7 cellular contexts compared by ENCODE assay signal in genomic region chr2:62505649-62506420, GRCh38. TPM values are rescaled to one million over a fixed set of nuclear protein-coding genes. Genes with fewer than 3 reads are reported as not detected.
DNase-seq lines count a peak whose midpoint lies in the region; ATAC-seq, FAIRE-seq and TF ChIP-seq lines count a peak whose summit lies in the region.

A gene with protein sequence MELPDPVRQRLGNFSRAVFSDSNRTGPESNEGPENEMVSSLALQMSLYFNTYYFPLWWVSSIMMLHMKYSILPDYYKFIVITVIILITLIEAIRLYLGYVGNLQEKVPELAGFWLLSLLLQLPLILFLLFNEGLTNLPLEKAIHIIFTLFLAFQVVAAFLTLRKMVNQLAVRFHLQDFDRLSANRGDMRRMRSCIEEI (minus strand): TSS chr2:62506195. CDS start chr2:62506129, 66 bp downstream.

- H3T11ph ChIP-seq in H9 (ENCODE audit: low read length) = no peak within 1 kb of the TSS

- no peak within 1 kb of the TSS for H2BK5ac ChIP-seq in H9 (ENCODE audit: insufficient read length, low read length)

- H3K14ac ChIP-seq in H9 (ENCODE audit: insufficient read depth, low read length) = peak within 1 kb of the TSS; percentile 86; the same call in 1 of the 2 replicates

- H3K27me3 Mint-ChIP-seq in H9 (ENCODE audit: low read depth) = no peaks in the 10 kb centered on the region

- H2AK5ac ChIP-seq in H9 (ENCODE audit: insufficient read length, low read length) = no peak within 1 kb of the TSS

- H3K4me3 Mint-ChIP-seq in H9 = peak within 1 kb of the TSS; percentile 75 to 83

- BruUV-seq in GM12878 (replicated peaks; lab: Mats Ljungman, UMichigan) = no TSS peak

- no peak within 1 kb of the TSS for H2BK20ac ChIP-seq in H9 (ENCODE audit: low read depth, low read length, poor library complexity, severe bottlenecking)

- H3K9me3 ChIP-seq in H9 (ENCODE audit: control insufficient read depth, low read depth, low read length) (no peaks in the 10 kb centered on the region), GM12878 (replicated peaks; ENCODE audit: control insufficient read depth, insufficient read depth, low read length) (no peaks in the 10 kb centered on the region), hepatocyte (ENCODE audit: low read depth) (no peaks in the 10 kb centered on the region), prostate gland (no peaks in the 10 kb centered on the region)

- no peak within 1 kb of the TSS for H4K5ac ChIP-seq in H9 (ENCODE audit: insufficient read length, low read depth, low read length)

- TF ChIP-seq CTCF in GM12864 (IDR thresholded peaks at IDR 0.05; ENCODE audit: low read depth, low read length, missing control alignments) (no peak), H9 (conservative IDR thresholded peaks at IDR 0.05) (no peak), LNCaP clone FGC (IDR thresholded peaks at IDR 0.05; ENCODE audit: control insufficient read depth, extremely low read depth, insufficient read depth) (no peak), GM12878 (IDR thresholded peaks at IDR 0.05 in 2 of 3, conservative IDR thresholded peaks at IDR 0.05 in 1 of 3; ENCODE audit: control insufficient read depth in 2 of 3, extremely low read depth in 1 of 3, insufficient read depth in 1 of 3, low read depth in 3 of 3, low read length in 3 of 3) (no peak), hepatocyte (IDR thresholded peaks at IDR 0.05; ENCODE audit: poor library complexity) (no peak), prostate gland (IDR thresholded peaks at IDR 0.05) (no peak)

- POLR2A ChIA-PET in GM12878 (lab: Charles Lee) = interaction anchor here (1.2 kb wide), 1 partner anchor 14 kb away, joined by 4 read pairs; no protein-coding TSS in a partner anchor

- no peak within 1 kb of the TSS for H2BK12ac ChIP-seq in H9 (ENCODE audit: insufficient read length, low read depth, low read length)

- no peaks in the 10 kb centered on the region for H3K79me1 ChIP-seq in H9 (ENCODE audit: insufficient read depth, low read depth, low read length, poor library complexity, severe bottlenecking)

- H2BK15ac ChIP-seq in H9 (ENCODE audit: low read depth, low read length) = no peak within 1 kb of the TSS

- no peaks in the 10 kb centered on the region for H3K36me3 ChIP-seq in GM12878 (ENCODE audit: control insufficient read depth in 2 of 2, insufficient read depth in 2 of 2, low read length in 1 of 2)
- H3K36me3 ChIP-seq in hepatocyte (replicated peaks; ENCODE audit: insufficient read depth, low read depth) = no peaks in the 10 kb centered on the region
- H3K36me3 ChIP-seq in prostate gland = no peaks in the 10 kb centered on the region

- 0 out of 2 replicates have a peak, but pooled peaks cover 2% of the 10 kb centered on the region for H3K4me1 ChIP-seq in H9 (ENCODE audit: insufficient read depth, low read length)
- no peaks in the 10 kb centered on the region; the same call in 1 of the 2 replicates for H3K4me1 ChIP-seq in GM12878 (ENCODE audit: control insufficient read depth, insufficient read depth, low read length)
- H3K4me1 ChIP-seq in hepatocyte (ENCODE audit: insufficient read depth) = peaks cover 18% of the 10 kb centered on the region
- H3K4me1 ChIP-seq in prostate gland (replicated peaks) = no peaks in the 10 kb centered on the region

- no peak within 1 kb of the TSS for H3K23ac ChIP-seq in H9 (ENCODE audit: insufficient read length, low read depth, low read length)

- no peak within 1 kb of the TSS for H4K8ac ChIP-seq in H9 (replicated peaks; ENCODE audit: insufficient read length, low read depth, low read length)

- DNase-seq in GM12864 (ENCODE audit: low read depth) (peak; percentile 37), H9 (peak; percentile 89), LNCaP clone FGC (ENCODE audit: low read depth) (no peak), RPMI8226 (peak; percentile 56), GM12878 (ENCODE audit: low read depth, low spot score) (peak; percentile 35), hepatocyte (ENCODE audit: low spot score) (peak; percentile 93), prostate gland (ENCODE audit: low spot score) (peak; percentile 89)

- no peak for TF ChIP-seq EP300 in GM12878 (IDR thresholded peaks at IDR 0.05; ENCODE audit: borderline replicate concordance in 1 of 2, control insufficient read depth in 1 of 2, low read depth in 2 of 2, low read length in 2 of 2)

- H3K4me3 ChIP-seq in GM12864 (ENCODE audit: low read depth, low read length) = peak within 1 kb of the TSS; percentile 82
- peak within 1 kb of the TSS; percentile 55 for H3K4me3 ChIP-seq in LNCaP clone FGC (ENCODE audit: low read depth, low read length)
- H3K4me3 ChIP-seq in GM12878 = peak within 1 kb of the TSS; percentile 88
- peak within 1 kb of the TSS; percentile 91 for H3K4me3 ChIP-seq in hepatocyte
- peak within 1 kb of the TSS; percentile 54 to 68 for H3K4me3 ChIP-seq in prostate gland

- H3K18ac ChIP-seq in H9 (ENCODE audit: insufficient read length, low read depth, low read length) = peak within 1 kb of the TSS; percentile 85

- no peak within 1 kb of the TSS for H4K91ac ChIP-seq in H9 (ENCODE audit: insufficient read length, low read depth, low read length)

- in situ Hi-C loops in GM12878 (cut with MboI) = no loop called here

- peaks cover 0 to 3% (median 0%) of the 10 kb centered on the region in 3 experiments; a peak in 1 of 7 replicates for H3K36me3 Mint-ChIP-seq in H9 (ENCODE audit: insufficient read depth in 1 of 3, low read depth in 3 of 3)

- CTCF ChIA-PET in GM12878 (lab: Yijun Ruan, JAX) = interaction anchor here (0.6 to 1.1 kb wide), 2 partner anchors 199 to 232 kb away, joined by 3 to 5 read pairs; partner anchors contain the start of gene EHBP1

- H3K4me2 ChIP-seq in H9 (ENCODE audit: insufficient read depth, insufficient read length, low read length) (peak within 1 kb of the TSS; percentile 82), GM12878 (ENCODE audit: control insufficient read depth, insufficient read depth) (peak within 1 kb of the TSS; percentile 79), hepatocyte (peak within 1 kb of the TSS; percentile 82)

- no peaks in the 10 kb centered on the region; a peak in 1 of 5 replicates for H3K9me3 Mint-ChIP-seq in H9

- no peak within 1 kb of the TSS for H3K4ac ChIP-seq in H9 (ENCODE audit: low read depth, low read length)

- H3K23me2 ChIP-seq in H9 (ENCODE audit: insufficient read length, low read depth, low read length, poor library complexity, severe bottlenecking) = no peaks in the 10 kb centered on the region

- H3K27me3 ChIP-seq in H9 (ENCODE audit: insufficient read depth, low read length) = no peaks in the 10 kb centered on the region
- H3K27me3 ChIP-seq in GM12878 (replicated peaks in 1 of 2; ENCODE audit: control insufficient read depth in 2 of 2, insufficient read depth in 2 of 2, low read length in 1 of 2) = no peaks in the 10 kb centered on the region
- H3K27me3 ChIP-seq in hepatocyte = no peaks in the 10 kb centered on the region
- H3K27me3 ChIP-seq in prostate gland (replicated peaks; ENCODE audit: insufficient read depth) = no peaks in the 10 kb centered on the region

- no peaks in the 10 kb centered on the region for H3K9me2 ChIP-seq in hepatocyte (replicated peaks; ENCODE audit: insufficient read depth)

- no peak within 1 kb of the TSS for H3K56ac ChIP-seq in H9 (ENCODE audit: insufficient read length, low read depth, low read length)

- TF ChIP-seq POLR2A in GM12878 (IDR thresholded peaks at IDR 0.05; ENCODE audit: low read depth, low read length) (peak; percentile 47), prostate gland (IDR thresholded peaks at IDR 0.05) (peak; percentile 43)

- 0 out of 2 replicates have a peak, but pooled peaks have one; percentile 4 for TF ChIP-seq RAD21 in GM12878 (IDR thresholded peaks at IDR 0.05; ENCODE audit: insufficient read depth, low read depth, low read length)

- H3K27ac ChIP-seq in H9 (ENCODE audit: insufficient read length, low read depth, low read length) = peak within 1 kb of the TSS; percentile 7
- H3K27ac ChIP-seq in GM12878 (ENCODE audit: control insufficient read depth, insufficient read depth) = peak within 1 kb of the TSS; percentile 27; the same call in 1 of the 2 replicates
- H3K27ac ChIP-seq in hepatocyte = peak within 1 kb of the TSS; percentile 94
- H3K27ac ChIP-seq in prostate gland = peak within 1 kb of the TSS; percentile 91 to 92

- no peaks in the 10 kb centered on the region for H4K20me1 ChIP-seq in H9 (ENCODE audit: control insufficient read depth, insufficient read depth, insufficient read length)
- H4K20me1 ChIP-seq in GM12878 (ENCODE audit: control insufficient read depth, insufficient read depth) = no peaks in the 10 kb centered on the region
- no peaks in the 10 kb centered on the region for H4K20me1 ChIP-seq in hepatocyte (ENCODE audit: insufficient read depth, poor library complexity, severe bottlenecking)

- no peak within 1 kb of the TSS for H2BK120ac ChIP-seq in H9 (ENCODE audit: low read depth, low read length, poor library complexity, severe bottlenecking)

- H3K4me1 Mint-ChIP-seq in H9 = peaks cover 9 to 14% of the 10 kb centered on the region in 2 experiments

- SMC1A ChIA-PET in GM12878 (lab: Charles Lee; ENCODE audit: uncharacterized antibody, unreplicated experiment) = interaction anchor here (0.7 to 1.8 kb wide), 5 partner anchors 15 to 270 kb away, joined by 3 to 6 read pairs (median 5); no protein-coding TSS in a partner anchor

- peak within 1 kb of the TSS; percentile 87 to 95 (median 88) for H3K27ac Mint-ChIP-seq in H9

- FAIRE-seq in GM12878 (lab: Jason Lieb, UNC) = peak; percentile 38

- ATAC-seq in GM12878 = peak; percentile 94

- peak within 1 kb of the TSS; percentile 98 for H2AFZ ChIP-seq in H9 (ENCODE audit: low read length)
- peak within 1 kb of the TSS; percentile 100 for H2AFZ ChIP-seq in GM12878 (ENCODE audit: control insufficient read depth, low read depth, low read length)
- H2AFZ ChIP-seq in hepatocyte = peak within 1 kb of the TSS; percentile 98

- H3K79me2 ChIP-seq in H9 (ENCODE audit: insufficient read depth, low read length) (no peaks in the 10 kb centered on the region), GM12878 (ENCODE audit: control insufficient read depth, insufficient read depth, low read length) (no peaks in the 10 kb centered on the region), hepatocyte (no peaks in the 10 kb centered on the region)

- RAD21 ChIA-PET in GM12878 (lab: Charles Lee; ENCODE audit: unreplicated experiment) = interaction anchor here (1.7 kb wide), 2 partner anchors 49 to 270 kb away, joined by 7 read pairs; no protein-coding TSS in a partner anchor

- intact Hi-C loops in GM12878 (cut with micrococcal nuclease; ENCODE audit: unreplicated experiment) (loop anchor here (5.0 kb wide), 1 partner anchor 201 kb away; the partner anchor contains the start of gene EHBP1), prostate gland (cut with DNase I) (loop anchor here (2.0 kb wide), 1 partner anchor 201 kb away; no protein-coding TSS in a partner anchor)

- WGBS in H9 (ENCODE audit: extremely low coverage, insufficient read length, low lambda C conversion rate) = no CpG with 5 or more reads among the region's 76 CpGs
- WGBS in GM12878 (ENCODE audit: insufficient coverage, insufficient replicate concordance, low lambda C conversion rate, missing lambda C conversion rate) = 5% methylated on average over 76 of the region's 76 CpGs
- WGBS in hepatocyte (ENCODE audit: low lambda C conversion rate, missing lambda C conversion rate) = 1% methylated on average over 71 of the region's 76 CpGs
- under 1% methylated on average over 58 of the region's 76 CpGs for WGBS in prostate gland

- H3K9ac ChIP-seq in H9 (ENCODE audit: extremely low read depth, insufficient read length, low read length) = peak within 1 kb of the TSS; percentile 78
- peak within 1 kb of the TSS; percentile 68 for H3K9ac ChIP-seq in GM12878 (ENCODE audit: control insufficient read depth, insufficient read depth, low read length)

RNA-seq across cellular contexts. Expression of the gene that starts here (rescaled TPM):
- total RNA-seq in H9 (2021) (1.3 and 1.5 TPM in 2 replicates), GM12878 (2014; rRNA removed) (1.2 and 1.9 TPM in 2 replicates), GM12878 (2014; rRNA removed; fragmentation: Illumina TruSeq; extraction: Trizol) (1.4 and 1.5 TPM in 2 replicates), GM12878 (2021) (0.87 and 0.93 TPM in 2 replicates), hepatocyte (3.6 and 4.3 TPM in 2 replicates), prostate gland (1 to 10 TPM; 2.6 to 4.0 TPM)
- 1.8 and 3.0 TPM in 2 replicates for total RNA-seq in GM12878 (2013; cell fraction: nucleolus; rRNA removed)
- 0.66 TPM for polyA plus RNA-seq in GM12878 (2011; ENCODE audit: low read depth)
- polyA plus RNA-seq in GM12878 (2011; rRNA removed) (1.6 and 1.9 TPM in 2 replicates), GM12878 (2014; fragmentation: Illumina TruSeq; extraction: Trizol) (1.4 and 1.6 TPM in 2 replicates), GM12878 (2014; fragmentation: Nextera tagmentation; extraction: Ambion mirVana) (1 to 10 TPM; 1.2 to 1.6 TPM), GM12878 (2014; rRNA removed) (1.3 and 1.9 TPM in 2 replicates), GM12878 (2016; fragmentation: Nextera tagmentation; extraction: Ambion mirVana) (1 to 10 TPM; 1.9 to 2.6 TPM), hepatocyte (3.6 and 5.2 TPM in 2 replicates)
- 0.72 and 1.0 TPM in 2 replicates for polyA plus RNA-seq in GM12878 (2011; cell fraction: cytosol; rRNA removed)
- 0.66 and 0.72 TPM in 2 replicates for polyA plus RNA-seq in GM12878 (2011; cell fraction: nucleus; rRNA removed)
- 0.36 and 0.47 TPM in 2 replicates for polyA plus RNA-seq in GM12878 (2012)
- 0.41 and 0.66 TPM in 2 replicates for polyA minus RNA-seq in GM12878 (2011; rRNA and poly(A)+ RNA removed)
- not detected in 2 replicates for polyA minus RNA-seq in GM12878 (2011; cell fraction: cytosol; rRNA and poly(A)+ RNA removed)
- polyA minus RNA-seq in GM12878 (2011; cell fraction: nucleus; rRNA and poly(A)+ RNA removed) = 0.36 and 0.57 TPM in 2 replicates

Comparison
In these comparisons a context has a peak if more than half of its experiments do, and no peak if none do; other contexts are left out.
1. H3K27ac ChIP-seq: peak in every context shown above with its lines; median percentile 94 in hepatocyte; 92 in prostate gland; 27 in GM12878; 7 in H9.